8 cellular contexts compared by ENCODE assay signal in the genomic region with DNA sequence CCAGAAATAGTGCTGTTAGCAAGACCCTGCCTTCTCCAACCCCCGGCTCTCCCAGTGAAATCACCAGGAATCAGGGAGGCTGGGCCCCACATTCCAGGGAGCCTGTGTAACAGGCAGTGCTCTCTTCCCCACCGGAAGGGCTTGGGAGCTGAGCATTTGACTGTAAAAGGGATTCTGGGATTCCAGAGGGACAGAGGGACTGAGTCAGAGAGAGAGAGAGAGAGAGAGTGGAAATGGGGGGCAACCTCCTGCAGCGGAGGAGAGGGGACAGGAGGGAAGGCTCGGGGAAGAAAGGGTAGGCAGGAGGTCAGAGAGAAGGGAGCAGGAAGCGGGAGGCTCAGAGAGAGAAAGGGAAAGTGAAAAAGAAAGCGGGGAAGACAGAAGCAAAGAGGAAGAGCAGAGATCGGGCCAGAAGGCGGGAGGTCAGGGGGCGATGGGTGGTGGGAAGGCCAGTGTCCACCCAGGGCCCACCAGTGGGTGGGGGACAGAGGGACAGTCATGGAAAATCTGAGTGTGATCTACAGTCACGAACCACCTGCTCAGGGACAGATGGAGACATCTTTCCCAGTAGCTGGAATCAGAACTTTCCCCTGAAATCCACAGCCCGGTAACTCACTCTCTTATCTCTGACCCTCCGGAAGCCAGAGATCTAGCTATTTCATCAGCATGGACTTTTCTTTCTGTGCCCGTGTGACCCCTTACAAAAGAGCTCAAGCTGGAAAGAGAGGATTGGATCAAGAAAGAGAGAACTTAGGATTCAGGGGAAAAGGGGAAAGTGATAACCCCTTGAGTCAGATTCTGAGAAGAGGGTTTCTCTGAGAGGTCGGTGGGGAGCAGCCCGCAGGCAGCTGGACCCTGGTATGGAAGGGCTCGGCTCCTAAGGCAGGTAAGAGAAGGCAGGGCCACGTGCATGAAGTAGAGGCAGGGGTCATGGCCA. TPM values are rescaled to one million over a fixed set of nuclear protein-coding genes. Genes with fewer than 3 reads are reported as not detected.
DNase-seq lines count a peak whose midpoint lies in the region; ATAC-seq, FAIRE-seq and TF ChIP-seq lines count a peak whose summit lies in the region.

No MANE protein-coding gene starts in this region.

- ATAC-seq in GM18505 (IDR thresholded peaks at IDR 0.05; ENCODE audit: unreplicated experiment) (no peak), HG03442 (IDR thresholded peaks at IDR 0.05; ENCODE audit: unreplicated experiment) (no peak), HG02678 (IDR thresholded peaks at IDR 0.05; ENCODE audit: unreplicated experiment) (no peak)
- ATAC-seq in naive thymus-derived CD4-positive, alpha-beta T cell, result no peak

- no peaks in the 10 kb centered on the region for H3K36me3 ChIP-seq in naive thymus-derived CD4-positive, alpha-beta T cell (ENCODE audit: control insufficient read depth in 2 of 3, insufficient read depth in 3 of 3, low read length in 3 of 3)

- peak overlapping the region in 6 of 10 donors; percentile 17 to 83 (median 42) for H3K4me3 Mint-ChIP-seq in naive thymus-derived CD4-positive, alpha-beta T cell

- DNase-seq in RCC 7860 (ENCODE audit: low spot score), result peak; percentile 99
- peak; percentile 88 for DNase-seq in epithelial cell of proximal tubule (ENCODE audit: low read depth)
- DNase-seq in naive thymus-derived CD4-positive, alpha-beta T cell, result no peak
- DNase-seq in stimulated activated CD4-positive, alpha-beta T cell treated with anti-CD3 and anti-CD28 coated beads, Interleukin-4, amount 100 ng/mL, for 4 hours, result no peak
- DNase-seq in NCI-H446 (lab: John Stamatoyannopoulos, UW), result no peak

- H3K4me1 ChIP-seq in naive thymus-derived CD4-positive, alpha-beta T cell (ENCODE audit: control insufficient read depth in 2 of 2, insufficient read depth in 2 of 2, low read length in 2 of 2), result peaks cover 6 to 14% of the 10 kb centered on the region in 2 donors

- intact Hi-C loops in naive thymus-derived CD4-positive, alpha-beta T cell (cut with micrococcal nuclease), result no loop called here

- peak; percentile 51 for TF ChIP-seq POLR2A in GM18505 (IDR thresholded peaks at IDR 0.05; ENCODE audit: borderline replicate concordance, extremely low read depth, insufficient read depth, insufficient read length)

- peaks cover 0 to 3% (median 0%) of the 10 kb centered on the region in 5 donors for H3K36me3 Mint-ChIP-seq in naive thymus-derived CD4-positive, alpha-beta T cell

- H3K27me3 ChIP-seq in naive thymus-derived CD4-positive, alpha-beta T cell (ENCODE audit: control insufficient read depth in 2 of 2, insufficient read depth in 2 of 2, low read length in 2 of 2), result no peaks in the 10 kb centered on the region

- H3K4me1 Mint-ChIP-seq in naive thymus-derived CD4-positive, alpha-beta T cell, result peaks cover 21 to 44% (median 27%) of the 10 kb centered on the region in 7 donors

- peaks cover 48 to 61% (median 58%) of the 10 kb centered on the region in 5 donors for H3K27me3 Mint-ChIP-seq in naive thymus-derived CD4-positive, alpha-beta T cell

- peak; percentile 94 for FAIRE-seq in RCC 7860 (lab: Jason Lieb, UNC)

- TF ChIP-seq CTCF in epithelial cell of proximal tubule (conservative IDR thresholded peaks at IDR 0.05; ENCODE audit: low read depth, low read length), result no peak

- H3K4me3 ChIP-seq in epithelial cell of proximal tubule (ENCODE audit: low read depth, low read length), result peak overlapping the region; percentile 32
- no peak overlapping the region for H3K4me3 ChIP-seq in naive thymus-derived CD4-positive, alpha-beta T cell (ENCODE audit: low read length)

- H3K27ac Mint-ChIP-seq in naive thymus-derived CD4-positive, alpha-beta T cell, result peak overlapping the region in 2 of 9 donors; percentile 66 to 77

- peaks cover 0 to 2% (median 0%) of the 10 kb centered on the region in 11 donors for H3K9me3 Mint-ChIP-seq in naive thymus-derived CD4-positive, alpha-beta T cell

- POLR2A ChIA-PET in naive thymus-derived CD4-positive, alpha-beta T cell (lab: Charles Lee), result no interaction called here

- CTCF ChIA-PET in naive thymus-derived CD4-positive, alpha-beta T cell (lab: Charles Lee), result interaction anchor here (1.0 to 1.3 kb wide), 4 partner anchors 18 to 22 kb away, joined by 3 to 4 read pairs (median 4); no protein-coding TSS in a partner anchor

- no peaks in the 10 kb centered on the region for H3K9me3 ChIP-seq in naive thymus-derived CD4-positive, alpha-beta T cell (ENCODE audit: control insufficient read depth in 2 of 3, low read length in 3 of 3)

- H3K27ac ChIP-seq in naive thymus-derived CD4-positive, alpha-beta T cell (ENCODE audit: low read depth, low read length), result no peak overlapping the region

RNA-seq across cellular contexts. Expression of a gene that starts 4.6 kb away (rescaled TPM):
- 160 and 249 TPM in 2 replicates for total RNA-seq in epithelial cell of proximal tubule
- under 1 TPM in 3 of 5 experiments, not detected in 2; 0.08 to 0.56 (median 0.36) TPM for total RNA-seq in naive thymus-derived CD4-positive, alpha-beta T cell
- polyA plus RNA-seq in naive thymus-derived CD4-positive, alpha-beta T cell, result not detected

RNA-seq across cellular contexts. Expression of a gene that starts 32.0 kb away (rescaled TPM):
- 178 and 190 TPM in 2 replicates for total RNA-seq in epithelial cell of proximal tubule
- 10 to 100 TPM in 1 of 5 experiments, 1 to 10 TPM in 4; 6.2 to 39.4 (median 8.3) TPM for total RNA-seq in naive thymus-derived CD4-positive, alpha-beta T cell
- polyA plus RNA-seq in naive thymus-derived CD4-positive, alpha-beta T cell, result 1 to 10 TPM; 3.3 to 6.9 TPM

RNA-seq across cellular contexts. Expression of a gene that starts 37.0 kb away (rescaled TPM):
- total RNA-seq in epithelial cell of proximal tubule, result 9.2 and 9.4 TPM in 2 replicates
- total RNA-seq in naive thymus-derived CD4-positive, alpha-beta T cell, result 10 to 100 TPM; 49.6 to 72.3 (median 68.0) TPM
- 10 to 100 TPM in 1 of 2 donors, 1 to 10 TPM in 1; 5.3 to 17.0 TPM for polyA plus RNA-seq in naive thymus-derived CD4-positive, alpha-beta T cell

RNA-seq across cellular contexts. Expression of a gene that starts 43.1 kb away (rescaled TPM):
- total RNA-seq in epithelial cell of proximal tubule, result 1.4 and 20.9 TPM in 2 replicates
- under 1 TPM in 1 of 5 experiments, not detected in 4; 0.19 TPM for total RNA-seq in naive thymus-derived CD4-positive, alpha-beta T cell
- polyA plus RNA-seq in naive thymus-derived CD4-positive, alpha-beta T cell, result not detected

RNA-seq across cellular contexts. Expression of a gene that starts 57.8 kb away (rescaled TPM):
- 0.12 TPM in 1 of 2 replicates, not detected in the other for total RNA-seq in epithelial cell of proximal tubule
- total RNA-seq in naive thymus-derived CD4-positive, alpha-beta T cell, result not detected
- polyA plus RNA-seq in naive thymus-derived CD4-positive, alpha-beta T cell, result not detected

Comparison
In these comparisons a context has a peak if more than half of its experiments do, and no peak if none do; other contexts are left out.
1. DNase-seq: peak in RCC 7860 (single experiment) and epithelial cell of proximal tubule (single experiment); none in naive thymus-derived CD4-positive, alpha-beta T cell (0 of 9), stimulated activated CD4-positive, alpha-beta T cell treated with anti-CD3 and anti-CD28 coated beads, Interleukin-4, amount 100 ng/mL, for 4 hours (0 of 2) and NCI-H446 (0 of 2).
2. RNA of a gene that starts 4.6 kb away (total RNA-seq): 160 to 249 TPM in epithelial cell of proximal tubule; 0.08 to 0.56 TPM in naive thymus-derived CD4-positive, alpha-beta T cell; every median in the first group is over 100 times any median in the second.